Comparison of ENCODE assay signal across 10 cellular contexts in genomic region chr21:43657355-43658093, GRCh38. TPM values are rescaled to one million over a fixed set of nuclear protein-coding genes. Genes with fewer than 3 reads are reported as not detected.
DNase-seq lines count a peak whose midpoint lies in the region; ATAC-seq, FAIRE-seq and TF ChIP-seq lines count a peak whose summit lies in the region.
"Had no signal": no experiment of that assay in that cellular context is flagged by ENCODE, and none has a peak within 500 bp of the region (broad histone marks: within the 10 kb centered on the region; RNA-seq: fewer than 3 reads in every experiment).

No MANE protein-coding gene starts in this region.

- BruUV-seq in endothelial cell of umbilical vein (replicated peaks; lab: Mats Ljungman, UMichigan), result no TSS peak

- POLR2A ChIA-PET in RWPE1 (lab: Yijun Ruan, JAX; ENCODE audit: low non-redundant PET) (no interaction called here), endothelial cell of umbilical vein (lab: Charles Lee) (no interaction called here)

- TF ChIP-seq POLR2A in endothelial cell of umbilical vein (IDR thresholded peaks at IDR 0.05; ENCODE audit: low read depth, low read length) (no peak), prostate gland (IDR thresholded peaks at IDR 0.05) (no peak)

- peak overlapping the region in 1 of 2 donors; percentile 10 for H3K27ac Mint-ChIP-seq in stimulated activated naive CD8-positive, alpha-beta T cell treated with anti-CD3 and anti-CD28 coated beads, Interleukin-15, amount 100 ng/mL, for 72 hours

- H3F3A ChIP-seq in smooth muscle cell (ENCODE audit: low read depth), result no peaks in the 10 kb centered on the region

- H3K79me2 ChIP-seq in endothelial cell of umbilical vein (ENCODE audit: control insufficient read depth, insufficient read depth, low read length), result peaks cover 28% of the 10 kb centered on the region
- peaks cover 30% of the 10 kb centered on the region for H3K79me2 ChIP-seq in smooth muscle cell (ENCODE audit: low read depth)

- H3K9me1 ChIP-seq in endothelial cell of umbilical vein (replicated peaks; ENCODE audit: control insufficient read depth, extremely low read depth, insufficient read depth, low read length), result no peaks in the 10 kb centered on the region

- peak overlapping the region in 7 of 10 donors; percentile 31 to 79 (median 55) for H3K27ac ChIP-seq in heart right ventricle
- no peak overlapping the region for H3K27ac ChIP-seq in right atrium auricular region
- H3K27ac ChIP-seq in RWPE1, result 0 out of 2 replicates have a peak overlapping the region, but pooled peaks have one; percentile 10
- peak overlapping the region; percentile 60 for H3K27ac ChIP-seq in endothelial cell of umbilical vein (ENCODE audit: insufficient read depth, low read depth, low read length)
- H3K27ac ChIP-seq in prostate gland, result no peak overlapping the region
- no peak overlapping the region for H3K27ac ChIP-seq in smooth muscle cell (ENCODE audit: low read depth)
- H3K27ac ChIP-seq: adrenal gland, uterus had no signal

- FAIRE-seq in endothelial cell of umbilical vein (lab: Jason Lieb, UNC), result peak; percentile 95

- H3K9me3 Mint-ChIP-seq in stimulated activated naive CD8-positive, alpha-beta T cell treated with anti-CD3 and anti-CD28 coated beads, Interleukin-15, amount 100 ng/mL, for 72 hours, result no peaks in the 10 kb centered on the region

- intact Hi-C loops in heart right ventricle (cut with DNase I), result loop anchor here in 2 of 10 donors (10.0 kb wide), 2 partner anchors 313 to 333 kb away; no protein-coding TSS in a partner anchor
- intact Hi-C loops in endothelial cell of umbilical vein (cut with micrococcal nuclease), result loop anchor here (5.0 kb wide), 1 partner anchor 325 kb away; no protein-coding TSS in a partner anchor
- intact Hi-C loops in prostate gland (cut with DNase I), result loop anchor here (5.0 kb wide), 1 partner anchor 130 kb away; the partner anchor contains the start of gene RRP1

- H2AFZ ChIP-seq in endothelial cell of umbilical vein (ENCODE audit: low read depth, low read length) (peak overlapping the region; percentile 0), smooth muscle cell (ENCODE audit: low read depth) (no peak overlapping the region)

- peak overlapping the region; percentile 23 to 48 for H3K4me3 Mint-ChIP-seq in stimulated activated naive CD8-positive, alpha-beta T cell treated with anti-CD3 and anti-CD28 coated beads, Interleukin-15, amount 100 ng/mL, for 72 hours

- H4K20me1 ChIP-seq in endothelial cell of umbilical vein (replicated peaks; ENCODE audit: control insufficient read depth, extremely low read depth, insufficient read depth, low read length), result no peaks in the 10 kb centered on the region
- H4K20me1 ChIP-seq in smooth muscle cell (ENCODE audit: low read depth), result peaks cover 1% of the 10 kb centered on the region

- CTCF ChIA-PET in RWPE1 (lab: Yijun Ruan, JAX) (no interaction called here), endothelial cell of umbilical vein (lab: Charles Lee) (interaction anchor here (1.0 kb wide), 1 partner anchor 12 kb away, joined by 6 read pairs; no protein-coding TSS in a partner anchor)

- DNase-seq in heart right ventricle (peak; percentile 25 to 47), right atrium auricular region (ENCODE audit: low spot score) (no peak), RWPE1 (ENCODE audit: low spot score) (no peak), endothelial cell of umbilical vein (ENCODE audit: low read depth, low spot score) (peak; percentile 88), prostate gland (ENCODE audit: low spot score) (no peak), smooth muscle cell (lab: John Stamatoyannopoulos, UW; ENCODE audit: unreplicated experiment) (no peak)
- no peak for DNase-seq in stimulated activated naive CD8-positive, alpha-beta T cell treated with anti-CD3 and anti-CD28 coated beads, Interleukin-15, amount 100 ng/mL, for 72 hours
- no peak for DNase-seq in activated CD4-positive, CD25-positive, alpha-beta regulatory T cell (lab: John Stamatoyannopoulos, UW)
- DNase-seq: uterus had no signal

- no peak overlapping the region for H3K9ac ChIP-seq in endothelial cell of umbilical vein (replicated peaks; ENCODE audit: extremely low read depth, insufficient read depth, low read length)
- no peak overlapping the region for H3K9ac ChIP-seq in smooth muscle cell (ENCODE audit: low read depth)

- no peaks in the 10 kb centered on the region for H3K9me3 ChIP-seq in heart right ventricle
- no peaks in the 10 kb centered on the region for H3K9me3 ChIP-seq in right atrium auricular region
- no peaks in the 10 kb centered on the region for H3K9me3 ChIP-seq in endothelial cell of umbilical vein (replicated peaks; ENCODE audit: control insufficient read depth, insufficient read depth, low read length)
- H3K9me3 ChIP-seq in prostate gland, result no peaks in the 10 kb centered on the region
- H3K9me3 ChIP-seq in smooth muscle cell (replicated peaks; ENCODE audit: low read depth), result no peaks in the 10 kb centered on the region
- H3K9me3 ChIP-seq: adrenal gland, uterus had no signal

- WGBS in heart right ventricle, 2 donors, result 59 to 74% methylated on average over 47 of the region's 47 CpGs
- 87% methylated on average over 47 of the region's 47 CpGs for WGBS in prostate gland
- WGBS in smooth muscle cell (ENCODE audit: low lambda C conversion rate), result 95% methylated on average over 33 of the region's 47 CpGs

- no peaks in the 10 kb centered on the region for H3K27me3 Mint-ChIP-seq in stimulated activated naive CD8-positive, alpha-beta T cell treated with anti-CD3 and anti-CD28 coated beads, Interleukin-15, amount 100 ng/mL, for 72 hours

- TF ChIP-seq CTCF in heart right ventricle (IDR thresholded peaks at IDR 0.05) (no peak), right atrium auricular region (IDR thresholded peaks at IDR 0.05) (no peak), RWPE1 (conservative IDR thresholded peaks at IDR 0.05; ENCODE audit: low read depth) (no peak), endothelial cell of umbilical vein (IDR thresholded peaks at IDR 0.05; ENCODE audit: extremely low read depth in 1 of 2, insufficient read depth in 1 of 2, low read depth in 1 of 2, low read length in 2 of 2) (no peak), prostate gland (IDR thresholded peaks at IDR 0.05) (no peak), smooth muscle cell (IDR thresholded peaks at IDR 0.05; ENCODE audit: borderline replicate concordance, insufficient read depth, poor library complexity, severe bottlenecking) (no peak)

- peak in 7 of 8 donors; percentile 1 to 61 (median 24) for ATAC-seq in heart right ventricle
- no peak for ATAC-seq in stimulated activated naive CD8-positive, alpha-beta T cell treated with anti-CD3 and anti-CD28 coated beads, Interleukin-15, amount 100 ng/mL, for 72 hours

- H3K36me3 ChIP-seq in heart right ventricle (peaks cover 0 to 11% (median 0%) of the 10 kb centered on the region in 9 donors), right atrium auricular region (no peaks in the 10 kb centered on the region), endothelial cell of umbilical vein (ENCODE audit: control insufficient read depth in 2 of 2, extremely low read depth in 1 of 2, insufficient read depth in 2 of 2, low read length in 2 of 2) (peaks cover 6 to 7% of the 10 kb centered on the region in 2 experiments), prostate gland (no peaks in the 10 kb centered on the region), smooth muscle cell (ENCODE audit: low read depth) (no peaks in the 10 kb centered on the region)
- H3K36me3 ChIP-seq: uterus had no signal

- H3K27me3 ChIP-seq in heart right ventricle (no peaks in the 10 kb centered on the region), right atrium auricular region (no peaks in the 10 kb centered on the region), endothelial cell of umbilical vein (ENCODE audit: control insufficient read depth in 2 of 2, insufficient read depth in 2 of 2, low read length in 2 of 2) (no peaks in the 10 kb centered on the region), prostate gland (replicated peaks; ENCODE audit: insufficient read depth) (no peaks in the 10 kb centered on the region), smooth muscle cell (ENCODE audit: low read depth) (no peaks in the 10 kb centered on the region)
- H3K27me3 ChIP-seq: adrenal gland, uterus had no signal

- peaks cover 0 to 42% (median 28%) of the 10 kb centered on the region in 9 donors for H3K4me1 ChIP-seq in heart right ventricle
- peaks cover 0 to 20% of the 10 kb centered on the region in 2 donors for H3K4me1 ChIP-seq in right atrium auricular region
- H3K4me1 ChIP-seq in endothelial cell of umbilical vein (ENCODE audit: control insufficient read depth, extremely low read depth, insufficient read depth, low read length), result peaks cover 53% of the 10 kb centered on the region
- H3K4me1 ChIP-seq in prostate gland (replicated peaks), result peaks cover 7% of the 10 kb centered on the region
- H3K4me1 ChIP-seq in smooth muscle cell (ENCODE audit: low read depth), result peaks cover 15% of the 10 kb centered on the region
- H3K4me1 ChIP-seq: uterus had no signal

- H3K4me1 Mint-ChIP-seq in stimulated activated naive CD8-positive, alpha-beta T cell treated with anti-CD3 and anti-CD28 coated beads, Interleukin-15, amount 100 ng/mL, for 72 hours, result peaks cover 44% of the 10 kb centered on the region

- H3K4me3 ChIP-seq in heart right ventricle (peak overlapping the region in 4 of 10 donors; percentile 7 to 27 (median 19)), right atrium auricular region (no peak overlapping the region), endothelial cell of umbilical vein (replicated peaks in 1 of 3; ENCODE audit: insufficient read depth in 1 of 3, low read depth in 1 of 3, low read length in 3 of 3) (no peak overlapping the region), prostate gland (no peak overlapping the region), smooth muscle cell (no peak overlapping the region)
- H3K4me3 ChIP-seq: adrenal gland, uterus had no signal

- dilution Hi-C loops in endothelial cell of umbilical vein (cut with MboI; ENCODE audit: extremely low pct_ligation_motif_present, low sequenced_read_pairs), result no loop called here

- peak overlapping the region; percentile 3 for H3K4me2 ChIP-seq in endothelial cell of umbilical vein (ENCODE audit: insufficient read depth, low read length)
- no peak overlapping the region for H3K4me2 ChIP-seq in smooth muscle cell

RNA-seq across cellular contexts. Expression of gene HSF2BP, which starts 1.8 kb away (rescaled TPM):
- under 1 TPM in 5 of 10 donors, not detected in 5; 0.12 to 0.51 (median 0.18) TPM for total RNA-seq in heart right ventricle
- under 1 TPM in 1 of 2 donors, not detected in 1; 0.16 TPM for polyA plus RNA-seq in heart right ventricle
- under 1 TPM; 0.44 to 0.67 TPM for total RNA-seq in right atrium auricular region
- 0.55 and 0.67 TPM in 2 replicates for total RNA-seq in endothelial cell of umbilical vein
- 0.37 and 0.41 TPM in 2 replicates for polyA plus RNA-seq in endothelial cell of umbilical vein
- polyA plus RNA-seq in endothelial cell of umbilical vein (2011; cell fraction: cytosol; rRNA removed), result 0.41 and 0.58 TPM in 2 replicates
- polyA plus RNA-seq in endothelial cell of umbilical vein (2011; cell fraction: nucleus; rRNA removed), result 0.43 and 0.61 TPM in 2 replicates
- 0.39 and 0.57 TPM in 2 replicates for polyA plus RNA-seq in endothelial cell of umbilical vein (2012)
- polyA minus RNA-seq in endothelial cell of umbilical vein, result 0.58 and 0.70 TPM in 2 replicates
- polyA minus RNA-seq in endothelial cell of umbilical vein (2011; cell fraction: cytosol; rRNA and poly(A)+ RNA removed), result 2.2 TPM
- 0.96 and 1.0 TPM in 2 replicates for polyA minus RNA-seq in endothelial cell of umbilical vein (2011; cell fraction: nucleus; rRNA and poly(A)+ RNA removed)
- 1 to 10 TPM; 3.2 to 7.0 TPM for total RNA-seq in prostate gland
- total RNA-seq in smooth muscle cell, result 1.9 and 3.4 TPM in 2 replicates
- 0.97 and 1.6 TPM in 2 replicates for polyA plus RNA-seq in smooth muscle cell

RNA-seq across cellular contexts. Expression of gene RRP1B, which starts 1.8 kb away (rescaled TPM):
- total RNA-seq in heart right ventricle, result 10 to 100 TPM in 2 of 10 donors, 1 to 10 TPM in 8; 7.1 to 11.3 (median 8.6) TPM
- 1 to 10 TPM; 5.0 to 5.9 TPM for polyA plus RNA-seq in heart right ventricle
- total RNA-seq in right atrium auricular region, result 10 to 100 TPM; 10.5 to 16.0 TPM
- 39.9 and 40.1 TPM in 2 replicates for total RNA-seq in endothelial cell of umbilical vein
- 11.6 and 13.0 TPM in 2 replicates for polyA plus RNA-seq in endothelial cell of umbilical vein
- 16.1 and 16.6 TPM in 2 replicates for polyA plus RNA-seq in endothelial cell of umbilical vein (2011; cell fraction: cytosol; rRNA removed)
- 18.7 and 22.4 TPM in 2 replicates for polyA plus RNA-seq in endothelial cell of umbilical vein (2011; cell fraction: nucleus; rRNA removed)
- 28.5 and 31.5 TPM in 2 replicates for polyA plus RNA-seq in endothelial cell of umbilical vein (2012)
- polyA minus RNA-seq in endothelial cell of umbilical vein, result 22.3 and 22.7 TPM in 2 replicates
- polyA minus RNA-seq in endothelial cell of umbilical vein (2011; cell fraction: cytosol; rRNA and poly(A)+ RNA removed), result 32.8 TPM
- 11.1 and 11.7 TPM in 2 replicates for polyA minus RNA-seq in endothelial cell of umbilical vein (2011; cell fraction: nucleus; rRNA and poly(A)+ RNA removed)
- total RNA-seq in prostate gland, result 10 to 100 TPM; 22.7 to 38.3 TPM
- total RNA-seq in smooth muscle cell, result 19.3 and 24.7 TPM in 2 replicates
- polyA plus RNA-seq in smooth muscle cell, result 10.6 and 17.6 TPM in 2 replicates

Comparison
In these comparisons a context has a peak if more than half of its experiments do, and no peak if none do; other contexts are left out.
1. DNase-seq: peak in heart right ventricle (2 of 2) and endothelial cell of umbilical vein (single experiment); none in right atrium auricular region (single experiment), RWPE1 (single experiment), stimulated activated naive CD8-positive, alpha-beta T cell treated with anti-CD3 and anti-CD28 coated beads, Interleukin-15, amount 100 ng/mL, for 72 hours (0 of 2), activated CD4-positive, CD25-positive, alpha-beta regulatory T cell (0 of 4), prostate gland (single experiment) and smooth muscle cell (single experiment).
2. H3K27ac ChIP-seq: peak in heart right ventricle (7 of 10), RWPE1 (single experiment) and endothelial cell of umbilical vein (single experiment); none in right atrium auricular region (0 of 2), prostate gland (0 of 2) and smooth muscle cell (single experiment).